12 cellular contexts compared by ENCODE assay signal in the genomic region with DNA sequence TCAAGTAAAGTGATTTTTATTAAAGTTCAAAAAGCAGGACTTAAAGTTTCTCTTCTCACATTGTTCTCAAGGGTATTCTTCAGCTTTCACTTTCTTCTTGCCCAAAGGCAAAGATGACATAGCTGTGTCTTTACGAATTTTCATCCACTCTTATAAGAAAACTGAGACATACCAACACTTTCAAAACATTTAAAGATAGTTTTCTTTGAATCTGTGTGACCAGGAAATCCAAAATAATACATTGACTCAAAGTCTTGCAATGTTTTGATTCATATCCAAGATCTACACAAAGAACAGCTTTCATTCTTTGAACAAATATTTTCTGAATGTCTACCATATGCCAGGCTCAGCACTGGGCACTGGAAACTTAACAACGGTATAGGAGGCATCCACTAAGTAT.
DNase-seq lines count a peak whose midpoint lies in the region; ATAC-seq, FAIRE-seq and TF ChIP-seq lines count a peak whose summit lies in the region.
"Had no signal": no experiment of that assay in that cellular context is flagged by ENCODE, and none has a peak within 500 bp of the region (broad histone marks: within the 10 kb centered on the region; RNA-seq: fewer than 3 reads in every experiment).

No MANE protein-coding gene starts in this region.

- peak overlapping the region; percentile 77 for H3K9ac ChIP-seq in mesenchymal stem cell (ENCODE audit: low read length)

- H3K4me3 ChIP-seq in body of pancreas (no peak overlapping the region), mesenchymal stem cell (ENCODE audit: insufficient read depth in 1 of 2, low read depth in 1 of 2, low read length in 2 of 2) (peak overlapping the region in 1 of 2 experiments; percentile 33), small intestine (ENCODE audit: low read depth in 1 of 2, low read length in 2 of 2) (no peak overlapping the region), left ventricle myocardium inferior (no peak overlapping the region)

- H3K18ac ChIP-seq in mesenchymal stem cell (ENCODE audit: low read depth in 1 of 2, low read length in 2 of 2): no peak overlapping the region

- no peak overlapping the region for H2BK15ac ChIP-seq in mesenchymal stem cell (ENCODE audit: low read depth, poor library complexity, severe bottlenecking)

- peak; percentile 38 for ATAC-seq in body of pancreas

- H2BK5ac ChIP-seq in mesenchymal stem cell (ENCODE audit: low read depth, low read length, poor library complexity, severe bottlenecking): no peak overlapping the region

- H3K23ac ChIP-seq in mesenchymal stem cell (ENCODE audit: low read length in 2 of 2): no peak overlapping the region

- no peak overlapping the region for H3K4ac ChIP-seq in mesenchymal stem cell (ENCODE audit: low read depth in 1 of 2, low read length in 2 of 2)

- H3K27me3 ChIP-seq in body of pancreas (no peaks in the 10 kb centered on the region), mesenchymal stem cell (ENCODE audit: control insufficient read depth in 1 of 2, insufficient read depth in 1 of 2, low read length in 2 of 2) (no peaks in the 10 kb centered on the region), small intestine (ENCODE audit: control insufficient read depth in 2 of 2, insufficient read depth in 2 of 2, low read length in 2 of 2) (no peaks in the 10 kb centered on the region), left ventricle myocardium inferior (ENCODE audit: low read depth) (no peaks in the 10 kb centered on the region)

- no peak overlapping the region for H2AK5ac ChIP-seq in mesenchymal stem cell (ENCODE audit: low read length, severe bottlenecking)

- H2BK12ac ChIP-seq in mesenchymal stem cell (ENCODE audit: low read length in 2 of 2): no peak overlapping the region

- H2AFZ ChIP-seq in mesenchymal stem cell (ENCODE audit: low read depth, low read length): no peak overlapping the region

- peaks cover 10% of the 10 kb centered on the region for H3K4me1 ChIP-seq in body of pancreas
- H3K4me1 ChIP-seq in mesenchymal stem cell (ENCODE audit: control insufficient read depth, insufficient read depth, low read depth, low read length): peaks cover 1% of the 10 kb centered on the region
- H3K4me1 ChIP-seq in small intestine (ENCODE audit: control insufficient read depth in 2 of 2, insufficient read depth in 1 of 2, low read depth in 1 of 2, low read length in 1 of 2): no peaks in the 10 kb centered on the region
- no peaks in the 10 kb centered on the region for H3K4me1 ChIP-seq in left ventricle myocardium inferior

- no peak overlapping the region for H2BK120ac ChIP-seq in mesenchymal stem cell (ENCODE audit: low read depth, low read length)

- no peak for FAIRE-seq in HTR-8/SVneo (lab: Jason Lieb, UNC)
- FAIRE-seq in small intestine (lab: Jason Lieb, UNC): no peak
- FAIRE-seq: D721Med had no signal

- H3K36me3 ChIP-seq in KOPT-K1 (ENCODE audit: insufficient read depth, low read length) (no peaks in the 10 kb centered on the region), body of pancreas (replicated peaks in 1 of 2; ENCODE audit: insufficient read depth in 1 of 2, low read depth in 2 of 2) (no peaks in the 10 kb centered on the region), mesenchymal stem cell (ENCODE audit: control insufficient read depth in 1 of 2, insufficient read depth in 2 of 2, low read depth in 1 of 2, low read length in 2 of 2) (no peaks in the 10 kb centered on the region), small intestine (ENCODE audit: control insufficient read depth in 2 of 2, insufficient read depth in 2 of 2, low read length in 2 of 2) (no peaks in the 10 kb centered on the region), left ventricle myocardium inferior (no peaks in the 10 kb centered on the region)

- WGBS in body of pancreas, 2 donors: 38 to 44% methylated on average over 2 of the region's 2 CpGs
- WGBS in mesenchymal stem cell: 80% methylated on average over 1 of the region's 2 CpGs
- WGBS in small intestine, 3 donors: 39 to 72% (median 51%) methylated on average over 2 of the region's 2 CpGs

- no peak overlapping the region for H4K8ac ChIP-seq in mesenchymal stem cell (ENCODE audit: low read length)

- H3K4me2 ChIP-seq in mesenchymal stem cell (ENCODE audit: low read length, poor library complexity, severe bottlenecking): no peak overlapping the region

- DNase-seq in GM04504 (ENCODE audit: low read depth): peak; percentile 35
- no peak for DNase-seq in body of pancreas
- no peak for DNase-seq in mesenchymal stem cell
- DNase-seq in HTR-8/SVneo (ENCODE audit: insufficient read length, low spot score): no peak
- no peak for DNase-seq in NCI-H2196 (lab: John Stamatoyannopoulos, UW; ENCODE audit: unreplicated experiment)
- DNase-seq in small intestine: no peak
- no peak for DNase-seq in left ventricle myocardium inferior
- DNase-seq: activated CD8-positive, alpha-beta memory T cell treated with anti-CD3 and anti-CD28 coated beads, Interleukin-2, amount 50 U/mL, for 4 hours; NCI-H1092; stimulated activated CD4-positive, alpha-beta T cell treated with anti-CD3 and anti-CD28 coated beads, Interleukin-4, amount 100 ng/mL, for 4 hours had no signal

- no peak for TF ChIP-seq POLR2A in body of pancreas (IDR thresholded peaks at IDR 0.05)

- H3K79me1 ChIP-seq in mesenchymal stem cell (replicated peaks; ENCODE audit: low read length, poor library complexity, severe bottlenecking): no peaks in the 10 kb centered on the region

- peak overlapping the region; percentile 98 for H3K27ac ChIP-seq in KOPT-K1 (ENCODE audit: low read depth, low read length, poor library complexity, severe bottlenecking)
- H3K27ac ChIP-seq in body of pancreas: no peak overlapping the region
- peak overlapping the region; percentile 76 for H3K27ac ChIP-seq in mesenchymal stem cell (ENCODE audit: low read length, poor library complexity, severe bottlenecking)
- no peak overlapping the region for H3K27ac ChIP-seq in small intestine (ENCODE audit: low read depth in 1 of 2, low read length in 1 of 2)
- no peak overlapping the region for H3K27ac ChIP-seq in left ventricle myocardium inferior (replicated peaks)

- no peak overlapping the region for H3K14ac ChIP-seq in mesenchymal stem cell (ENCODE audit: low read length in 2 of 2)

- H3K9me3 ChIP-seq in KOPT-K1 (ENCODE audit: insufficient read depth, low read length, poor library complexity, severe bottlenecking) (no peaks in the 10 kb centered on the region), body of pancreas (no peaks in the 10 kb centered on the region), mesenchymal stem cell (ENCODE audit: control insufficient read depth, low read length) (no peaks in the 10 kb centered on the region), small intestine (ENCODE audit: control insufficient read depth, low read depth) (no peaks in the 10 kb centered on the region), left ventricle myocardium inferior (replicated peaks) (no peaks in the 10 kb centered on the region)

- H4K91ac ChIP-seq in mesenchymal stem cell (ENCODE audit: low read length): no peak overlapping the region

- TF ChIP-seq CTCF in body of pancreas (IDR thresholded peaks at IDR 0.05): no peak
- TF ChIP-seq CTCF in left ventricle myocardium inferior (IDR thresholded peaks at IDR 0.05; ENCODE audit: borderline replicate concordance): no peak

- intact Hi-C loops in body of pancreas (cut with DNase I) (no loop called here), left ventricle myocardium inferior (cut with micrococcal nuclease) (no loop called here)

Comparison
In these comparisons a context has a peak if more than half of its experiments do, and no peak if none do; other contexts are left out.
1. H3K27ac ChIP-seq: peak in KOPT-K1 (single experiment) and mesenchymal stem cell (single experiment); none in body of pancreas (0 of 4), small intestine (0 of 2) and left ventricle myocardium inferior (single experiment).